ENCODE assay signal across 19 cellular contexts in genomic region chr4:38819569-38819968, GRCh38. TPM values are rescaled to one million over a fixed set of nuclear protein-coding genes. Genes with fewer than 3 reads are reported as not detected.
DNase-seq lines count a peak whose midpoint lies in the region; ATAC-seq and TF ChIP-seq lines count a peak whose summit lies in the region.
"Had no signal": no experiment of that assay in that cellular context is flagged by ENCODE, and none has a peak within 500 bp of the region (broad histone marks: within the 10 kb centered on the region; RNA-seq: fewer than 3 reads in every experiment).

No MANE protein-coding gene starts in this region.

- peaks cover 7% of the 10 kb centered on the region for H3K36me3 Mint-ChIP-seq in MCF 10A (ENCODE audit: insufficient read depth, unreplicated experiment)

- in situ Hi-C loops in ACHN (cut with HindIII; ENCODE audit: low pct_ligation_motif_present, low pct_unique_long_range_greater_than_20kb, low sequenced_read_pairs), result no loop called here

- POLR2A ChIA-PET in MCF 10A (lab: Yijun Ruan, JAX), result no interaction called here

- H3K4me3 ChIP-seq in breast epithelium, result no peak overlapping the region
- H3K4me3 ChIP-seq in choroid plexus epithelial cell (ENCODE audit: low read depth, low read length), result no peak overlapping the region
- H3K4me3 ChIP-seq: GM23338, psoas muscle had no signal

- H3K4me1 ChIP-seq in breast epithelium, result no peaks in the 10 kb centered on the region
- H3K4me1 ChIP-seq: BE2C, psoas muscle had no signal

- no peak overlapping the region for H3K4me3 Mint-ChIP-seq in MCF 10A (ENCODE audit: unreplicated experiment)
- peak overlapping the region; percentile 12 to 24 for H3K4me3 Mint-ChIP-seq in stimulated activated naive CD8-positive, alpha-beta T cell treated with anti-CD3 and anti-CD28 coated beads, Interleukin-15, amount 100 ng/mL, for 72 hours
- H3K4me3 Mint-ChIP-seq: central memory CD8-positive, alpha-beta T cell; GM23338 had no signal

- no peak overlapping the region for H3K27ac Mint-ChIP-seq in MCF 10A (ENCODE audit: low read depth, unreplicated experiment)
- H3K27ac Mint-ChIP-seq in stimulated activated naive CD8-positive, alpha-beta T cell treated with anti-CD3 and anti-CD28 coated beads, Interleukin-15, amount 100 ng/mL, for 72 hours, result peak overlapping the region in 1 of 2 donors; percentile 9
- H3K27ac Mint-ChIP-seq: activated T-helper 2 cell treated with anti-CD3 and anti-CD28 coated beads, Interferon-gamma antibody, Interleukin-2, Interleukin-4, amounts not matched to agents 10 μg/mL and 5 μg/mL and 100 μg/mL, durations not matched to agents 14 hours and 24 hours and 36 hours; GM23338 had no signal

- ATAC-seq in stimulated activated naive CD8-positive, alpha-beta T cell treated with anti-CD3 and anti-CD28 coated beads, Interleukin-15, amount 100 ng/mL, for 72 hours, result peak; percentile 70
- ATAC-seq: GM23338, psoas muscle had no signal

- H3K9me3 ChIP-seq in breast epithelium, result peaks cover 0 to 8% of the 10 kb centered on the region in 2 donors
- H3K9me3 ChIP-seq: BE2C, psoas muscle had no signal

- CTCF ChIA-PET in MCF 10A (lab: Yijun Ruan, JAX), result interaction anchor here (0.9 to 1.2 kb wide), 2 partner anchors 14 to 36 kb away, joined by 3 to 4 read pairs; no protein-coding TSS in a partner anchor

- no peaks in the 10 kb centered on the region for H3K27me3 Mint-ChIP-seq in MCF 10A (ENCODE audit: insufficient read depth, unreplicated experiment)
- no peaks in the 10 kb centered on the region for H3K27me3 Mint-ChIP-seq in stimulated activated naive CD8-positive, alpha-beta T cell treated with anti-CD3 and anti-CD28 coated beads, Interleukin-15, amount 100 ng/mL, for 72 hours

- peaks cover 7% of the 10 kb centered on the region for H3K4me1 Mint-ChIP-seq in MCF 10A (ENCODE audit: insufficient read depth, unreplicated experiment)
- peaks cover 25% of the 10 kb centered on the region for H3K4me1 Mint-ChIP-seq in stimulated activated naive CD8-positive, alpha-beta T cell treated with anti-CD3 and anti-CD28 coated beads, Interleukin-15, amount 100 ng/mL, for 72 hours
- H3K4me1 Mint-ChIP-seq: GM23338 had no signal

- H3K36me3 ChIP-seq in breast epithelium, result no peaks in the 10 kb centered on the region
- H3K36me3 ChIP-seq: BE2C, WERI-Rb-1 had no signal

- H3K9me3 Mint-ChIP-seq in MCF 10A (ENCODE audit: unreplicated experiment), result peaks cover 9% of the 10 kb centered on the region
- peaks cover 22 to 27% of the 10 kb centered on the region in 2 donors for H3K9me3 Mint-ChIP-seq in stimulated activated naive CD8-positive, alpha-beta T cell treated with anti-CD3 and anti-CD28 coated beads, Interleukin-15, amount 100 ng/mL, for 72 hours

- no peak for TF ChIP-seq POLR2A in breast epithelium (IDR thresholded peaks at IDR 0.05)

- DNase-seq in breast epithelium (ENCODE audit: low spot score in 2 of 2), result no peak
- DNase-seq in MCF 10A (ENCODE audit: unreplicated experiment), result no peak
- DNase-seq in M059J (ENCODE audit: low read depth), result peak; percentile 95
- DNase-seq in choroid plexus epithelial cell (ENCODE audit: low read depth), result peak; percentile 70
- DNase-seq in stimulated activated naive CD8-positive, alpha-beta T cell treated with anti-CD3 and anti-CD28 coated beads, Interleukin-15, amount 100 ng/mL, for 72 hours, result no peak
- no peak for DNase-seq in ACHN
- no peak for DNase-seq in HT-29 (ENCODE audit: low spot score)
- DNase-seq in NCI-H1048 (lab: John Stamatoyannopoulos, UW), result no peak
- DNase-seq: BE2C; NCI-H748 treated with DMSO at 0.1 percent for 48 hours; psoas muscle; SHP77; stimulated activated CD4-positive, alpha-beta T cell treated with anti-CD3 and anti-CD28 coated beads, Interleukin-1b, Interleukin-23, amount 100 ng/mL, for 48 hours; stimulated activated naive CD4-positive, alpha-beta T cell; WERI-Rb-1 had no signal

- no peaks in the 10 kb centered on the region for H3K27me3 ChIP-seq in breast epithelium
- H3K27me3 ChIP-seq: BE2C had no signal

- intact Hi-C loops in breast epithelium (cut with DNase I; ENCODE audit: low total_unique reads), result no loop called here
- intact Hi-C loops in MCF 10A (cut with micrococcal nuclease), result no loop called here

- no TSS peak for BruUV-seq in MCF 10A (replicated peaks; lab: Mats Ljungman, UMichigan)

- H3K27ac ChIP-seq in breast epithelium, result peak overlapping the region; percentile 79
- H3K27ac ChIP-seq: psoas muscle, WERI-Rb-1 had no signal

- TF ChIP-seq CTCF in breast epithelium (IDR thresholded peaks at IDR 0.05), result no peak
- no peak for TF ChIP-seq CTCF in MCF 10A (IDR thresholded peaks at IDR 0.05; ENCODE audit: unreplicated experiment)
- TF ChIP-seq CTCF in choroid plexus epithelial cell (conservative IDR thresholded peaks at IDR 0.05; ENCODE audit: low read depth, low read length), result no peak

RNA-seq across cellular contexts. Expression of gene TLR1, which starts 15.0 kb away (rescaled TPM):
- total RNA-seq in breast epithelium, result 10 to 100 TPM; 13.1 to 39.7 (median 18.7) TPM
- total RNA-seq in MCF 10A (2022), result 1.9 and 2.2 TPM in 2 replicates
- 3.2 and 5.5 TPM in 2 replicates for total RNA-seq in M059J (2014; rRNA removed; shearing (Covaris generic))
- total RNA-seq in HT-29 (2014; rRNA removed; shearing (Covaris generic)), result not detected in 2 replicates
- total RNA-seq: G401 had no signal

RNA-seq across cellular contexts. Expression of gene TLR10, which starts 36.8 kb away (rescaled TPM):
- total RNA-seq in breast epithelium (1 to 10 TPM in 2 of 3 donors, under 1 TPM in 1; 0.48 to 1.3 (median 1.3) TPM), MCF 10A (2022) (not detected in 2 replicates)
- total RNA-seq in M059J (2014; rRNA removed; shearing (Covaris generic)), result not detected in 2 replicates
- total RNA-seq in HT-29 (2014; rRNA removed; shearing (Covaris generic)), result not detected in 2 replicates
- total RNA-seq: activated T-helper 2 cell treated with anti-CD3 and anti-CD28 coated beads, Interferon-gamma antibody, Interleukin-2, Interleukin-4, amounts not matched to agents 10 μg/mL and 5 μg/mL and 100 μg/mL, durations not matched to agents 14 hours and 24 hours and 36 hours; G401 had no signal

RNA-seq across cellular contexts. Expression of gene TLR6, which starts 37.0 kb away (rescaled TPM):
- total RNA-seq in breast epithelium, result 1 to 10 TPM; 5.2 to 7.6 (median 5.3) TPM
- 7.7 and 11.4 TPM in 2 replicates for total RNA-seq in MCF 10A (2022)
- total RNA-seq in M059J (2014; rRNA removed; shearing (Covaris generic)), result 2.3 and 2.8 TPM in 2 replicates
- total RNA-seq in HT-29 (2014; rRNA removed; shearing (Covaris generic)), result 0.15 and 0.34 TPM in 2 replicates

RNA-seq across cellular contexts. Expression of gene FAM114A1, which starts 48.0 kb away (rescaled TPM):
- total RNA-seq in breast epithelium, result 100 to 1,000 TPM in 1 of 3 donors, 10 to 100 TPM in 2; 74.6 to 109 (median 85.9) TPM
- 22.7 and 38.9 TPM in 2 replicates for total RNA-seq in MCF 10A (2022)
- total RNA-seq in M059J (2014; rRNA removed; shearing (Covaris generic)), result 98.0 and 156 TPM in 2 replicates
- total RNA-seq in HT-29 (2014; rRNA removed; shearing (Covaris generic)), result 6.2 and 8.8 TPM in 2 replicates

Comparison
In these comparisons a context has a peak if more than half of its experiments do, and no peak if none do; other contexts are left out.
1. DNase-seq: peak in M059J (single experiment) and choroid plexus epithelial cell (single experiment); none in breast epithelium (0 of 2), MCF 10A (single experiment), stimulated activated naive CD8-positive, alpha-beta T cell treated with anti-CD3 and anti-CD28 coated beads, Interleukin-15, amount 100 ng/mL, for 72 hours (0 of 2), ACHN (single experiment), HT-29 (single experiment) and NCI-H1048 (single experiment).